In genomic region chr1:40844079-40844478, GRCh38 we compare ENCODE assay signal across 31 cellular contexts. TPM values are rescaled to one million over a fixed set of nuclear protein-coding genes. Genes with fewer than 3 reads are reported as not detected.
DNase-seq lines count a peak whose midpoint lies in the region; ATAC-seq and TF ChIP-seq lines count a peak whose summit lies in the region.
"Had no signal": no experiment of that assay in that cellular context is flagged by ENCODE, and none has a peak within 500 bp of the region (broad histone marks: within the 10 kb centered on the region; RNA-seq: fewer than 3 reads in every experiment).

No MANE protein-coding gene starts in this region.

- H3K9me3 ChIP-seq in Karpas-422 (ENCODE audit: low read length), result no peaks in the 10 kb centered on the region
- H3K9me3 ChIP-seq: right lobe of liver had no signal

- DNase-seq in NCI-H82 (lab: John Stamatoyannopoulos, UW) (peak; percentile 15), NCI-H82 treated with DMSO at 0.1 percent for 48 hours (lab: John Stamatoyannopoulos, UW; ENCODE audit: unreplicated experiment) (no peak), Karpas-422 (peak; percentile 98), NCI-H2171 treated with DMSO at 0.1 percent for 48 hours (lab: John Stamatoyannopoulos, UW) (peak; percentile 87), myocyte (ENCODE audit: low read depth) (peak; percentile 43), T-cell (no peak), GM20000 (ENCODE audit: low spot score) (no peak)
- DNase-seq: ACHN; activated CD4-positive, alpha-beta memory T cell treated with anti-CD3 and anti-CD28 coated beads for 36 hours; activated naive CD4-positive, alpha-beta T cell; activated T-cell treated with anti-CD3 and anti-CD28 coated beads, Interleukin-2, amount 50 U/mL, for 72 hours; DMS53; esophagus squamous epithelium; foreskin keratinocyte; heart left ventricle; naive B cell; NCI-H1105 treated with DMSO at 0.1 percent for 48 hours; NCI-H510A treated with DMSO at 0.1 percent for 48 hours; right lobe of liver; stimulated activated CD4-positive, alpha-beta T cell treated with anti-CD3 and anti-CD28 coated beads, Interleukin-12 subunit alpha, Interleukin-12 subunit beta, amount 100 ng/mL, for 4 hours; stimulated activated CD4-positive, alpha-beta T cell treated with anti-CD3 and anti-CD28 coated beads, Interleukin-4, amount 100 ng/mL, for 1 hour; T-helper 2 cell had no signal

- H3K36me3 ChIP-seq in Karpas-422 (ENCODE audit: insufficient read depth, low read length), result no peaks in the 10 kb centered on the region
- H3K36me3 ChIP-seq: esophagus squamous epithelium, heart left ventricle, right lobe of liver, tibial nerve had no signal

- H3K4me1 Mint-ChIP-seq in stimulated activated memory B cell treated with anti-CD40 and anti-IgM and Interleukin-4, amounts not matched to agents 10 μg/mL and 1 μg/mL and 100 μg/mL, for 72 hours, result no peaks in the 10 kb centered on the region
- peaks cover 28 to 41% (median 36%) of the 10 kb centered on the region in 3 donors for H3K4me1 Mint-ChIP-seq in T-cell

- peak overlapping the region; percentile 99 for H3K27ac ChIP-seq in Karpas-422 (ENCODE audit: low read length)
- H3K27ac ChIP-seq: esophagus squamous epithelium, foreskin keratinocyte, heart left ventricle, right lobe of liver, RWPE1, SK-N-MC, tibial nerve had no signal

- peaks cover 97% of the 10 kb centered on the region for H3K4me1 ChIP-seq in Karpas-422 (ENCODE audit: low read length)
- H3K4me1 ChIP-seq: foreskin keratinocyte, heart left ventricle, tibial nerve had no signal

- H3K4me3 ChIP-seq in Karpas-422 (ENCODE audit: low read length), result peak overlapping the region; percentile 39; the same call in 1 of the 2 replicates
- H3K4me3 ChIP-seq: esophagus squamous epithelium, heart left ventricle, right lobe of liver, SK-N-MC, tibial nerve had no signal

- peaks cover 27% of the 10 kb centered on the region for H3K27me3 Mint-ChIP-seq in stimulated activated memory B cell treated with anti-CD40 and anti-IgM and Interleukin-4, amounts not matched to agents 10 μg/mL and 1 μg/mL and 100 μg/mL, for 72 hours
- H3K27me3 Mint-ChIP-seq in T-cell, result no peaks in the 10 kb centered on the region
- H3K27me3 Mint-ChIP-seq: activated CD4-positive, alpha-beta memory T cell treated with anti-CD3 and anti-CD28 coated beads for 36 hours; central memory CD8-positive, alpha-beta T cell had no signal

- H3K9me2 ChIP-seq in Karpas-422 (replicated peaks; ENCODE audit: insufficient read depth, low read length), result no peaks in the 10 kb centered on the region

- H3K9me3 Mint-ChIP-seq in stimulated activated memory B cell treated with anti-CD40 and anti-IgM and Interleukin-4, amounts not matched to agents 10 μg/mL and 1 μg/mL and 100 μg/mL, for 72 hours, result peaks cover 4% of the 10 kb centered on the region
- peaks cover 0 to 5% (median 4%) of the 10 kb centered on the region in 3 donors for H3K9me3 Mint-ChIP-seq in T-cell
- H3K9me3 Mint-ChIP-seq: activated CD4-positive, alpha-beta memory T cell treated with anti-CD3 and anti-CD28 coated beads for 36 hours; central memory CD8-positive, alpha-beta T cell had no signal

- POLR2A ChIA-PET in T-cell (lab: Charles Lee), result no interaction called here

- ATAC-seq in stimulated activated memory B cell treated with anti-CD40 and anti-IgM and Interleukin-4, amounts not matched to agents 10 μg/mL and 1 μg/mL and 100 μg/mL, for 72 hours, result no peak
- ATAC-seq in T-cell (replicated peaks in 1 of 4), result no peak
- ATAC-seq: activated CD4-positive, CD25-positive, alpha-beta regulatory T cell treated with anti-CD3 and anti-CD28 coated beads, Interleukin-2, amount 50 U/mL, for 24 hours; activated T-cell treated with anti-CD3 and anti-CD28 coated beads, Interleukin-2, amount 50 U/mL, for 72 hours; foreskin keratinocyte; heart left ventricle; right lobe of liver had no signal

- H2AFZ ChIP-seq in Karpas-422 (ENCODE audit: low read length), result no peak overlapping the region

- no peaks in the 10 kb centered on the region for H4K20me1 ChIP-seq in Karpas-422 (ENCODE audit: insufficient read depth, low read depth, low read length)

- no peak overlapping the region for H3K4me3 Mint-ChIP-seq in stimulated activated memory B cell treated with anti-CD40 and anti-IgM and Interleukin-4, amounts not matched to agents 10 μg/mL and 1 μg/mL and 100 μg/mL, for 72 hours
- peak overlapping the region in 1 of 3 donors; percentile 14 for H3K4me3 Mint-ChIP-seq in T-cell
- H3K4me3 Mint-ChIP-seq: activated CD4-positive, alpha-beta memory T cell treated with anti-CD3 and anti-CD28 coated beads for 36 hours; activated T-cell treated with anti-CD3 and anti-CD28 coated beads, Interleukin-2, amount 50 U/mL, for 72 hours; central memory CD8-positive, alpha-beta T cell; dendritic cell treated with granulocyte-macrophage colony-stimulating factor and Interleukin-4, amounts not matched to agents 40 ng/mL and 50 ng/mL, for 4 days; mesothelial cell of epicardium had no signal

- H3K4me2 ChIP-seq in Karpas-422 (ENCODE audit: low read depth, low read length, poor library complexity, severe bottlenecking), result peak overlapping the region; percentile 67

- peaks cover 7% of the 10 kb centered on the region for H3K36me3 Mint-ChIP-seq in stimulated activated memory B cell treated with anti-CD40 and anti-IgM and Interleukin-4, amounts not matched to agents 10 μg/mL and 1 μg/mL and 100 μg/mL, for 72 hours
- H3K36me3 Mint-ChIP-seq in T-cell, result no peaks in the 10 kb centered on the region
- H3K36me3 Mint-ChIP-seq: activated CD4-positive, alpha-beta memory T cell treated with anti-CD3 and anti-CD28 coated beads for 36 hours; mesothelial cell of epicardium had no signal

- H3K27me3 ChIP-seq in Karpas-422 (ENCODE audit: low read length), result no peaks in the 10 kb centered on the region
- H3K27me3 ChIP-seq: esophagus squamous epithelium, heart left ventricle, right lobe of liver, tibial nerve had no signal

- H3K79me2 ChIP-seq in Karpas-422 (ENCODE audit: low read length), result no peaks in the 10 kb centered on the region

- peak overlapping the region; percentile 72 for H3K9ac ChIP-seq in Karpas-422 (ENCODE audit: low read length)

- no peak for TF ChIP-seq CTCF in GM20000 (IDR thresholded peaks at IDR 0.05; ENCODE audit: extremely low read depth, missing control alignments)

- CTCF ChIA-PET in T-cell (lab: Charles Lee), result interaction anchor here in 1 of 2 donors (1.5 kb wide), 1 partner anchor 70 kb away, joined by 3 read pairs; no protein-coding TSS in a partner anchor

- no peak overlapping the region for H3K27ac Mint-ChIP-seq in stimulated activated memory B cell treated with anti-CD40 and anti-IgM and Interleukin-4, amounts not matched to agents 10 μg/mL and 1 μg/mL and 100 μg/mL, for 72 hours
- H3K27ac Mint-ChIP-seq in T-cell, result no peak overlapping the region
- H3K27ac Mint-ChIP-seq: activated CD4-positive, alpha-beta memory T cell treated with anti-CD3 and anti-CD28 coated beads for 36 hours; activated T-cell treated with anti-CD3 and anti-CD28 coated beads, Interleukin-2, amount 50 U/mL, for 72 hours; dendritic cell treated with granulocyte-macrophage colony-stimulating factor and Interleukin-4, amounts not matched to agents 40 ng/mL and 50 ng/mL, for 4 days; mesothelial cell of epicardium had no signal

RNA-seq across cellular contexts. Expression of gene CITED4, which starts 18.1 kb away (rescaled TPM):
- total RNA-seq in Karpas-422 (2014; rRNA removed; shearing (Covaris generic); ENCODE audit: low replicate concordance), result not detected in 2 replicates
- 4.9 and 5.0 TPM in 2 replicates for total RNA-seq in myocyte
- 0.64 TPM for polyA plus RNA-seq in myocyte (2012)
- 10 to 100 TPM; 23.4 to 37.0 (median 28.4) TPM for total RNA-seq in T-cell
- total RNA-seq: HT1080 had no signal

Comparison
In these comparisons a context has a peak if more than half of its experiments do, and no peak if none do; other contexts are left out.
1. DNase-seq: peak in NCI-H82 (single experiment), Karpas-422 (single experiment), NCI-H2171 treated with DMSO at 0.1 percent for 48 hours (single experiment) and myocyte (single experiment); none in NCI-H82 treated with DMSO at 0.1 percent for 48 hours (single experiment), T-cell (0 of 34) and GM20000 (single experiment).